ENCODE assay signal across 2 cellular contexts in the genomic region with DNA sequence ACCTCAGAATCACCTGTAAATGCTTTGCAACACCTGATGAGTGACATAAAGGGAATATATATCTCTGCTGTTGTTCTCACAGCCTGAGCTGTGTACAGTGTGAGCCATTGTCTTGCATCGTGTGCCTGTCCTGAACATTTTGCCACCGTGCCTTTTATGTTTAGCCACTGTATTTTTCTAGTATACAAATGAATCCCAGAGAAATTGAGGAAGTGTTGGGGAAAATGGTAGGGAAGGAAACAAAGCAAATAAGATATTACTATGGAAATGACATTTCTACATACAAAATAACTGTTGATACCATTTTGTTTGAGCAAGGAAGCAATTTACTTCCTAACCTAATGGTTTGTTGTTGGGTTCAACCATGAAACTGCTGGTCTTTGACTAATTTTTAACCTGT.
TF ChIP-seq lines count a peak whose summit lies in the region.

No MANE protein-coding gene starts in this region.

TF ChIP-seq in IMR-90, 13 proteins besides CTCF, POLR2A, EP300 and RAD21:
- TF ChIP-seq, protein P1, sequence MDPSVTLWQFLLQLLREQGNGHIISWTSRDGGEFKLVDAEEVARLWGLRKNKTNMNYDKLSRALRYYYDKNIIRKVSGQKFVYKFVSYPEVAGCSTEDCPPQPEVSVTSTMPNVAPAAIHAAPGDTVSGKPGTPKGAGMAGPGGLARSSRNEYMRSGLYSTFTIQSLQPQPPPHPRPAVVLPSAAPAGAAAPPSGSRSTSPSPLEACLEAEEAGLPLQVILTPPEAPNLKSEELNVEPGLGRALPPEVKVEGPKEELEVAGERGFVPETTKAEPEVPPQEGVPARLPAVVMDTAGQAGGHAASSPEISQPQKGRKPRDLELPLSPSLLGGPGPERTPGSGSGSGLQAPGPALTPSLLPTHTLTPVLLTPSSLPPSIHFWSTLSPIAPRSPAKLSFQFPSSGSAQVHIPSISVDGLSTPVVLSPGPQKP (IDR thresholded peaks at IDR 0.05; ENCODE audit: borderline replicate concordance, low read depth, low read length): no peak
- TF ChIP-seq BHLHE40 (IDR thresholded peaks at IDR 0.05; ENCODE audit: low read depth, low read length) (no peak), CHD1 (IDR thresholded peaks at IDR 0.05; ENCODE audit: low read depth, low read length) (no peak), MAZ (IDR thresholded peaks at IDR 0.05; ENCODE audit: borderline replicate concordance, low read depth, low read length) (no peak), RFX5 (IDR thresholded peaks at IDR 0.05; ENCODE audit: low read depth, low read length) (no peak), CEBPB (IDR thresholded peaks at IDR 0.05; ENCODE audit: low read depth, low read length) (no peak), FOS (IDR thresholded peaks at IDR 0.05; ENCODE audit: low read depth, low read length) (no peak), NFE2L2 (IDR thresholded peaks at IDR 0.05; ENCODE audit: low read depth, low read length) (no peak), RCOR1 (IDR thresholded peaks at IDR 0.05; ENCODE audit: insufficient replicate concordance, low read length) (no peak), MXI1 (IDR thresholded peaks at IDR 0.05; ENCODE audit: borderline replicate concordance, low read depth, low read length) (no peak)
- TF ChIP-seq, protein P2, sequence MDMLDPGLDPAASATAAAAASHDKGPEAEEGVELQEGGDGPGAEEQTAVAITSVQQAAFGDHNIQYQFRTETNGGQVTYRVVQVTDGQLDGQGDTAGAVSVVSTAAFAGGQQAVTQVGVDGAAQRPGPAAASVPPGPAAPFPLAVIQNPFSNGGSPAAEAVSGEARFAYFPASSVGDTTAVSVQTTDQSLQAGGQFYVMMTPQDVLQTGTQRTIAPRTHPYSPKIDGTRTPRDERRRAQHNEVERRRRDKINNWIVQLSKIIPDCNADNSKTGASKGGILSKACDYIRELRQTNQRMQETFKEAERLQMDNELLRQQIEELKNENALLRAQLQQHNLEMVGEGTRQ (IDR thresholded peaks at IDR 0.05; ENCODE audit: low read depth, low read length): no peak

TF ChIP-seq in GM12878, 131 proteins besides CTCF, POLR2A, EP300 and RAD21:
- no peak for TF ChIP-seq BMI1 (IDR thresholded peaks at IDR 0.05; ENCODE audit: borderline replicate concordance)
- no peak for TF ChIP-seq CREB1 (IDR thresholded peaks at IDR 0.05; ENCODE audit: low read depth)
- TF ChIP-seq, protein P3, sequence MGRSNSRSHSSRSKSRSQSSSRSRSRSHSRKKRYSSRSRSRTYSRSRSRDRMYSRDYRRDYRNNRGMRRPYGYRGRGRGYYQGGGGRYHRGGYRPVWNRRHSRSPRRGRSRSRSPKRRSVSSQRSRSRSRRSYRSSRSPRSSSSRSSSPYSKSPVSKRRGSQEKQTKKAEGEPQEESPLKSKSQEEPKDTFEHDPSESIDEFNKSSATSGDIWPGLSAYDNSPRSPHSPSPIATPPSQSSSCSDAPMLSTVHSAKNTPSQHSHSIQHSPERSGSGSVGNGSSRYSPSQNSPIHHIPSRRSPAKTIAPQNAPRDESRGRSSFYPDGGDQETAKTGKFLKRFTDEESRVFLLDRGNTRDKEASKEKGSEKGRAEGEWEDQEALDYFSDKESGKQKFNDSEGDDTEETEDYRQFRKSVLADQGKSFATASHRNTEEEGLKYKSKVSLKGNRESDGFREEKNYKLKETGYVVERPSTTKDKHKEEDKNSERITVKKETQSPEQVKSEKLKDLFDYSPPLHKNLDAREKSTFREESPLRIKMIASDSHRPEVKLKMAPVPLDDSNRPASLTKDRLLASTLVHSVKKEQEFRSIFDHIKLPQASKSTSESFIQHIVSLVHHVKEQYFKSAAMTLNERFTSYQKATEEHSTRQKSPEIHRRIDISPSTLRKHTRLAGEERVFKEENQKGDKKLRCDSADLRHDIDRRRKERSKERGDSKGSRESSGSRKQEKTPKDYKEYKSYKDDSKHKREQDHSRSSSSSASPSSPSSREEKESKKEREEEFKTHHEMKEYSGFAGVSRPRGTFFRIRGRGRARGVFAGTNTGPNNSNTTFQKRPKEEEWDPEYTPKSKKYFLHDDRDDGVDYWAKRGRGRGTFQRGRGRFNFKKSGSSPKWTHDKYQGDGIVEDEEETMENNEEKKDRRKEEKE (IDR thresholded peaks at IDR 0.05): no peak
- no peak for TF ChIP-seq STAT1 (conservative IDR thresholded peaks at IDR 0.05)
- TF ChIP-seq KAT2A (conservative IDR thresholded peaks at IDR 0.05; ENCODE audit: control insufficient read depth, low read depth, low read length): no peak
- no peak for TF ChIP-seq TBL1XR1 (IDR thresholded peaks at IDR 0.05; ENCODE audit: low read depth, low read length)
- no peak for TF ChIP-seq ZNF207 (IDR thresholded peaks at IDR 0.05; ENCODE audit: borderline replicate concordance)
- no peak for TF ChIP-seq SREBF1 (IDR thresholded peaks at IDR 0.05; ENCODE audit: low read length)
- TF ChIP-seq, protein P4, sequence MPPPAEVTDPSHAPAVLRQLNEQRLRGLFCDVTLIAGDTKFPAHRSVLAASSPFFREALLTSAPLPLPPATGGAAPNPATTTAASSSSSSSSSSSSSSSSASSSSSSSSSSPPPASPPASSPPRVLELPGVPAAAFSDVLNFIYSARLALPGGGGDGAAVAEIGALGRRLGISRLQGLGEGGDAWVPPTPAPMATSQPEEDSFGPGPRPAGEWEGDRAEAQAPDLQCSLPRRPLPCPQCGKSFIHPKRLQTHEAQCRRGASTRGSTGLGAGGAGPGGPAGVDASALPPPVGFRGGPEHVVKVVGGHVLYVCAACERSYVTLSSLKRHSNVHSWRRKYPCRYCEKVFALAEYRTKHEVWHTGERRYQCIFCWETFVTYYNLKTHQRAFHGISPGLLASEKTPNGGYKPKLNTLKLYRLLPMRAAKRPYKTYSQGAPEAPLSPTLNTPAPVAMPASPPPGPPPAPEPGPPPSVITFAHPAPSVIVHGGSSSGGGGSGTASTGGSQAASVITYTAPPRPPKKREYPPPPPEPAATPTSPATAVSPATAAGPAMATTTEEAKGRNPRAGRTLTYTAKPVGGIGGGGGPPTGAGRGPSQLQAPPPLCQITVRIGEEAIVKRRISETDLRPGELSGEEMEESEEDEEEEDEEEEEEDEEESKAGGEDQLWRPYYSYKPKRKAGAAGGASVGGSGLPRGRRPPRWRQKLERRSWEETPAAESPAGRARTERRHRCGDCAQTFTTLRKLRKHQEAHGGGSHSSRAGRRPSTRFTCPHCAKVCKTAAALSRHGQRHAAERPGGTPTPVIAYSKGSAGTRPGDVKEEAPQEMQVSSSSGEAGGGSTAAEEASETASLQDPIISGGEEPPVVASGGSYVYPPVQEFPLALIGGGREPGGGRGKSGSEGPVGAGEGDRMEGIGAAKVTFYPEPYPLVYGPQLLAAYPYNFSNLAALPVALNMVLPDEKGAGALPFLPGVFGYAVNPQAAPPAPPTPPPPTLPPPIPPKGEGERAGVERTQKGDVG (CRISPR knock-in tag; IDR thresholded peaks at IDR 0.05): no peak
- no peak for TF ChIP-seq YBX1 (IDR thresholded peaks at IDR 0.05)
- TF ChIP-seq TCF3 (IDR thresholded peaks at IDR 0.05; ENCODE audit: borderline replicate concordance, insufficient read depth, low read depth, low read length): no peak
- no peak for TF ChIP-seq CBX3 (IDR thresholded peaks at IDR 0.05; ENCODE audit: borderline replicate concordance, low read depth)
- no peak for TF ChIP-seq IKZF2 (IDR thresholded peaks at IDR 0.05)
- no peak for TF ChIP-seq CREM (IDR thresholded peaks at IDR 0.05; ENCODE audit: low read depth)
